Comparison of ENCODE assay signal across 1 cellular context in genomic region chr1:6359568-6360496, GRCh38.
A peak's percentile ranks its signal among the peaks of the same experiment; 100 is the strongest.
TF ChIP-seq lines count a peak whose summit lies in the region.

No MANE protein-coding gene starts in this region.

TF ChIP-seq in HepG2, 621 proteins besides CTCF, POLR2A, EP300 and RAD21 (continued from another document and continues in another):
- peak; percentile 63; the same call in 1 of the 2 replicates for TF ChIP-seq ARID4A (CRISPR knock-in tag; IDR thresholded peaks at IDR 0.05; ENCODE audit: borderline replicate concordance)
- peak; percentile 62; the same call in 1 of the 2 replicates for TF ChIP-seq ZSCAN25 (CRISPR knock-in tag; IDR thresholded peaks at IDR 0.05)
- TF ChIP-seq U2AF2 (IDR thresholded peaks at IDR 0.05; ENCODE audit: low read depth, low read length), result 0 out of 2 replicates have a peak, but pooled peaks have one; percentile 73
- no peak for TF ChIP-seq KLF6 (CRISPR knock-in tag; IDR thresholded peaks at IDR 0.05)
- TF ChIP-seq ZKSCAN5 (CRISPR knock-in tag; IDR thresholded peaks at IDR 0.05), result no peak
- TF ChIP-seq THAP8 (CRISPR knock-in tag; IDR thresholded peaks at IDR 0.05; ENCODE audit: borderline replicate concordance), result no peak
- TF ChIP-seq RFXAP (CRISPR knock-in tag; IDR thresholded peaks at IDR 0.05; ENCODE audit: borderline replicate concordance), result no peak
- no peak for TF ChIP-seq SMARCC2 (IDR thresholded peaks at IDR 0.05)
- no peak for TF ChIP-seq SOX6 (IDR thresholded peaks at IDR 0.05)
- peak; percentile 74 for TF ChIP-seq SOX6 (CRISPR knock-in tag; IDR thresholded peaks at IDR 0.05)
- peak; percentile 48; the same call in 1 of the 2 replicates for TF ChIP-seq HOXA3 (CRISPR knock-in tag; IDR thresholded peaks at IDR 0.05)
- TF ChIP-seq KDM5B (CRISPR knock-in tag; IDR thresholded peaks at IDR 0.05; ENCODE audit: borderline replicate concordance), result peak; percentile 46; the same call in 1 of the 2 replicates
- TF ChIP-seq, protein P1, sequence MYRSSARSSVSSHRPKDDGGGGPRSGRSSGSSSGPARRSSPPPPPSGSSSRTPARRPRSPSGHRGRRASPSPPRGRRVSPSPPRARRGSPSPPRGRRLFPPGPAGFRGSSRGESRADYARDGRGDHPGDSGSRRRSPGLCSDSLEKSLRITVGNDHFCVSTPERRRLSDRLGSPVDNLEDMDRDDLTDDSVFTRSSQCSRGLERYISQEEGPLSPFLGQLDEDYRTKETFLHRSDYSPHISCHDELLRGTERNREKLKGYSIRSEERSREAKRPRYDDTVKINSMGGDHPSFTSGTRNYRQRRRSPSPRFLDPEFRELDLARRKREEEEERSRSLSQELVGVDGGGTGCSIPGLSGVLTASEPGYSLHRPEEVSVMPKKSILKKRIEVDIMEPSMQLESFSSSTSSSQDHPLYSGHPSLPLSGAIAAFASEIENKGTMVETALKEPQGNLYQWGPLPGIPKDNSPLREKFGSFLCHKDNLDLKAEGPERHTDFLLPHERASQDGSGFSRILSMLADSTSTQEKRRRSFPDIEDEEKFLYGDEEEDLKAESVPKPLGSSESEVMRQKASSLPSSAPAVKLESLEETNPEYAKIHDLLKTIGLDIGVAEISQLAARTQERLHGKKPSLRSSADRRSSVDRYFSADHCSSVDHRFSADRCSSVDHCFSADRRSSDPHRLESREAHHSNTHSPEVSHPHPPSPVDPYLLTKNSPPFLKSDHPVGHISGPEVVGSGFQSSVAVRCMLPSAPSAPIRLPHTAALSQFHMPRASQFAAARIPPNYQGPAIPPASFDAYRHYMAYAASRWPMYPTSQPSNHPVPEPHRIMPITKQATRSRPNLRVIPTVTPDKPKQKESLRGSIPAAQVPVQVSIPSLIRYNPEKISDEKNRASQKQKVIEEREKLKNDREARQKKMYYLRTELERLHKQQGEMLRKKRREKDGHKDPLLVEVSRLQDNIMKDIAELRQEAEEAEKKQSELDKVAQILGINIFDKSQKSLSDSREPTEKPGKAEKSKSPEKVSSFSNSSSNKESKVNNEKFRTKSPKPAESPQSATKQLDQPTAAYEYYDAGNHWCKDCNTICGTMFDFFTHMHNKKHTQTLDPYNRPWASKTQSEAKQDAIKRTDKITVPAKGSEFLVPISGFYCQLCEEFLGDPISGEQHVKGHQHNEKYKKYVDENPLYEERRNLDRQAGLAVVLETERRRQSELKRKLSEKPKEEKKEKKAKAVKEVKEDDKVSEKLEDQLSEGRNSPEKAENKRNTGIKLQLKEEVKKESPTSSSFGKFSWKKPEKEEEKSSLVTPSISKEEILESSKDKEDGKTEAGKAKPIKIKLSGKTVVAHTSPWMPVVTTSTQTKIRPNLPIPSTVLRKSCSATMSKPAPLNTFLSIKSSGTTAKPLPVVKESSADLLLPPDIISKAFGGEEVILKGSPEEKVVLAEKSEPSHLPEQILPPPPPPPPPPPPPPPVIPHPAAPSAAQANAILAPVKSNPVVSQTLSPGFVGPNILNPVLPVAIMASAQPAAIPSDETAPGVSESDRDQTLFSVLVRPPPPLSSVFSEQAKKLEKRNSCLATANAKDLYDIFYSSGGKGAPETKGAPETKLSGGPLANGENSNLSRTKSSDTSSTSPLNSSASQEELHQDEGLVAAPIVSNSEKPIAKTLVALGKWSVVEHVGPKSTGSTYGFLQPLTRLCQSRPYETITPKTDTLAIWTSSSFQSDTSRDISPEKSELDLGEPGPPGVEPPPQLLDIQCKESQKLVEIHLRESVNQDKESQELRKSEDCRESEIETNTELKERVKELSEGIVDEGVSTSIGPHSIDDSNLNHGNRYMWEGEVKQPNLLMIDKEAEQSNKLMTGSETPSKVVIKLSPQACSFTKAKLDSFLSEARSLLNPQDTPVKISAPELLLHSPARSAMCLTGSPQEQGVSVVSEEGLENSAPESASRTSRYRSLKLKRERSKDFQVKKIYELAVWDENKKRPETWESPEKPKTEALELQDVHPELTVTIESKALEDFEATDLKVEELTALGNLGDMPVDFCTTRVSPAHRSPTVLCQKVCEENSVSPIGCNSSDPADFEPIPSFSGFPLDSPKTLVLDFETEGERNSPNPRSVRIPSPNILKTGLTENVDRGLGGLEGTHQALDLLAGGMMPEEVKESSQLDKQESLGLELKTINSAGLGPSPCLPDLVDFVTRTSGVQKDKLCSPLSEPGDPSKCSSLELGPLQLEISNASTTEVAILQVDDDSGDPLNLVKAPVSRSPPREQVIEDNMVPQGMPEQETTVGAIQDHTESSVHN (CRISPR knock-in tag; IDR thresholded peaks at IDR 0.05), result peak; percentile 19; the same call in 1 of the 2 replicates
- TF ChIP-seq, protein P2, sequence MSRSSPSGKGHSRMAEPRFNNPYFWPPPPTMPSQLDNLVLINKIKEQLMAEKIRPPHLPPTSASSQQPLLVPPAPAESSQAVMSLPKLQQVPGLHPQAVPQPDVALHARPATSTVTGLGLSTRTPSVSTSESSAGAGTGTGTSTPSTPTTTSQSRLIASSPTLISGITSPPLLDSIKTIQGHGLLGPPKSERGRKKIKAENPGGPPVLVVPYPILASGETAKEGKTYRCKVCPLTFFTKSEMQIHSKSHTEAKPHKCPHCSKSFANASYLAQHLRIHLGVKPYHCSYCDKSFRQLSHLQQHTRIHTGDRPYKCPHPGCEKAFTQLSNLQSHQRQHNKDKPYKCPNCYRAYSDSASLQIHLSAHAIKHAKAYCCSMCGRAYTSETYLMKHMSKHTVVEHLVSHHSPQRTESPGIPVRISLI (CRISPR knock-in tag; IDR thresholded peaks at IDR 0.05; ENCODE audit: borderline replicate concordance), result peak; percentile 49; the same call in 1 of the 2 replicates
- TF ChIP-seq NAIF1 (CRISPR knock-in tag; IDR thresholded peaks at IDR 0.05; ENCODE audit: borderline replicate concordance), result 0 out of 2 replicates have a peak, but pooled peaks have one; percentile 64
- TF ChIP-seq, protein P3, sequence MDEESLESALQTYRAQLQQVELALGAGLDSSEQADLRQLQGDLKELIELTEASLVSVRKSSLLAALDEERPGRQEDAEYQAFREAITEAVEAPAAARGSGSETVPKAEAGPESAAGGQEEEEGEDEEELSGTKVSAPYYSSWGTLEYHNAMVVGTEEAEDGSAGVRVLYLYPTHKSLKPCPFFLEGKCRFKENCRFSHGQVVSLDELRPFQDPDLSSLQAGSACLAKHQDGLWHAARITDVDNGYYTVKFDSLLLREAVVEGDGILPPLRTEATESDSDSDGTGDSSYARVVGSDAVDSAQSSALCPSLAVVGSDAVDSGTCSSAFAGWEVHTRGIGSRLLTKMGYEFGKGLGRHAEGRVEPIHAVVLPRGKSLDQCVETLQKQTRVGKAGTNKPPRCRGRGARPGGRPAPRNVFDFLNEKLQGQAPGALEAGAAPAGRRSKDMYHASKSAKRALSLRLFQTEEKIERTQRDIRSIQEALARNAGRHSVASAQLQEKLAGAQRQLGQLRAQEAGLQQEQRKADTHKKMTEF (CRISPR knock-in tag; IDR thresholded peaks at IDR 0.05), result peak; percentile 62
- TF ChIP-seq YEATS4 (CRISPR knock-in tag; IDR thresholded peaks at IDR 0.05; ENCODE audit: borderline replicate concordance), result peak; percentile 51; the same call in 1 of the 2 replicates
- TF ChIP-seq KDM6A (CRISPR knock-in tag; IDR thresholded peaks at IDR 0.05; ENCODE audit: low read depth), result 0 out of 2 replicates have a peak, but pooled peaks have one; percentile 39
- TF ChIP-seq ZNF761 (CRISPR knock-in tag; conservative IDR thresholded peaks at IDR 0.05), result 0 out of 2 replicates have a peak, but pooled peaks have one; percentile 32
- TF ChIP-seq SIX4 (CRISPR knock-in tag; IDR thresholded peaks at IDR 0.05), result 0 out of 2 replicates have a peak, but pooled peaks have one; percentile 16
- no peak for TF ChIP-seq HNF1A (IDR thresholded peaks at IDR 0.05; ENCODE audit: low read depth)
- peak; percentile 43; the same call in 1 of the 2 replicates for TF ChIP-seq HNF1A (CRISPR knock-in tag; IDR thresholded peaks at IDR 0.05; ENCODE audit: borderline replicate concordance)
- peak; percentile 90 for TF ChIP-seq TBX2 (CRISPR knock-in tag; IDR thresholded peaks at IDR 0.05; ENCODE audit: borderline replicate concordance)
- TF ChIP-seq PPARG (CRISPR knock-in tag; conservative IDR thresholded peaks at IDR 0.05), result peak; percentile 64; the same call in 1 of the 2 replicates
- TF ChIP-seq, protein P4, sequence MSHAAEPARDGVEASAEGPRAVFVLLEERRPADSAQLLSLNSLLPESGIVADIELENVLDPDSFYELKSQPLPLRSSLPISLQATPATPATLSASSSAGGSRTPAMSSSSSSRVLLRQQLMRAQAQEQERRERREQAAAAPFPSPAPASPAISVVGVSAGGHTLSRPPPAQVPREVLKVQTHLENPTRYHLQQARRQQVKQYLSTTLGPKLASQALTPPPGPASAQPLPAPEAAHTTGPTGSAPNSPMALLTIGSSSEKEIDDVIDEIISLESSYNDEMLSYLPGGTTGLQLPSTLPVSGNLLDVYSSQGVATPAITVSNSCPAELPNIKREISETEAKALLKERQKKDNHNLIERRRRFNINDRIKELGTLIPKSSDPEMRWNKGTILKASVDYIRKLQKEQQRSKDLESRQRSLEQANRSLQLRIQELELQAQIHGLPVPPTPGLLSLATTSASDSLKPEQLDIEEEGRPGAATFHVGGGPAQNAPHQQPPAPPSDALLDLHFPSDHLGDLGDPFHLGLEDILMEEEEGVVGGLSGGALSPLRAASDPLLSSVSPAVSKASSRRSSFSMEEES (CRISPR knock-in tag; IDR thresholded peaks at IDR 0.05), result peak; percentile 81
- peak; percentile 67; the same call in 1 of the 2 replicates for TF ChIP-seq ZNF430 (CRISPR knock-in tag; IDR thresholded peaks at IDR 0.05)
- TF ChIP-seq ELF3 (CRISPR knock-in tag; IDR thresholded peaks at IDR 0.05), result 0 out of 2 replicates have a peak, but pooled peaks have one; percentile 34
- 0 out of 2 replicates have a peak, but pooled peaks have one; percentile 53 for TF ChIP-seq ZMAT3 (CRISPR knock-in tag; conservative IDR thresholded peaks at IDR 0.05)
- TF ChIP-seq PITX1 (CRISPR knock-in tag; IDR thresholded peaks at IDR 0.05), result peak; percentile 45; the same call in 1 of the 2 replicates
- no peak for TF ChIP-seq FOXP1 (IDR thresholded peaks at IDR 0.05)
- 0 out of 2 replicates have a peak, but pooled peaks have one; percentile 12 for TF ChIP-seq FOXP1 (CRISPR knock-in tag; IDR thresholded peaks at IDR 0.05)
- peak; percentile 48; the same call in 1 of the 2 replicates for TF ChIP-seq HNF4A (CRISPR knock-in tag; IDR thresholded peaks at IDR 0.05)
- TF ChIP-seq RXRA (CRISPR knock-in tag; IDR thresholded peaks at IDR 0.05), result peak; percentile 31; the same call in 1 of the 2 replicates
- TF ChIP-seq ZNF230 (CRISPR knock-in tag; IDR thresholded peaks at IDR 0.05), result peak; percentile 75
- TF ChIP-seq ZFX (CRISPR knock-in tag; IDR thresholded peaks at IDR 0.05; ENCODE audit: low read depth), result peak; percentile 96
- TF ChIP-seq FOSL2 (CRISPR knock-in tag; IDR thresholded peaks at IDR 0.05), result peak; percentile 44
- TF ChIP-seq XBP1 (CRISPR knock-in tag; IDR thresholded peaks at IDR 0.05), result no peak
- TF ChIP-seq GPN1 (CRISPR knock-in tag; IDR thresholded peaks at IDR 0.05; ENCODE audit: borderline replicate concordance), result no peak
